Comparison of ENCODE assay signal across 1 cellular context in genomic region chrX:69503835-69504625, GRCh38.
A peak's percentile ranks its signal among the peaks of the same experiment; 100 is the strongest.
TF ChIP-seq lines count a peak whose summit lies in the region.

NALF2 (plus strand) TSS chrX:69504326; CDS start chrX:69505283, 957 bp downstream.

TF ChIP-seq in HepG2, 621 proteins besides CTCF, POLR2A, EP300 and RAD21 (continued from another document and continues in another):
- TF ChIP-seq SIN3A (IDR thresholded peaks at IDR 0.05; ENCODE audit: borderline replicate concordance, low read depth, low read length) (peak; percentile 76; the same call in 1 of the 2 replicates), STAT6 (CRISPR knock-in tag; IDR thresholded peaks at IDR 0.05; ENCODE audit: borderline replicate concordance) (no peak), THAP11 (CRISPR knock-in tag; IDR thresholded peaks at IDR 0.05) (peak; percentile 8; the same call in 1 of the 2 replicates), ZNF564 (CRISPR knock-in tag; IDR thresholded peaks at IDR 0.05) (0 out of 2 replicates have a peak, but pooled peaks have one; percentile 13), ZNF160 (CRISPR knock-in tag; IDR thresholded peaks at IDR 0.05) (0 out of 2 replicates have a peak, but pooled peaks have one; percentile 7), POLR2G (IDR thresholded peaks at IDR 0.05; ENCODE audit: low read depth, low read length) (peak; percentile 65; the same call in 1 of the 2 replicates), ZBTB7B (CRISPR knock-in tag; IDR thresholded peaks at IDR 0.05) (no peak), GABPA (IDR thresholded peaks at IDR 0.05; ENCODE audit: low read depth, low read length) (no peak), GABPA (CRISPR knock-in tag; IDR thresholded peaks at IDR 0.05; ENCODE audit: low read depth) (0 out of 2 replicates have a peak, but pooled peaks have one; percentile 13), SSRP1 (CRISPR knock-in tag; IDR thresholded peaks at IDR 0.05) (no peak), YEATS4 (CRISPR knock-in tag; IDR thresholded peaks at IDR 0.05; ENCODE audit: borderline replicate concordance) (0 out of 2 replicates have a peak, but pooled peaks have one; percentile 36), ZFAT (CRISPR knock-in tag; conservative IDR thresholded peaks at IDR 0.05) (no peak), TFDP1 (CRISPR knock-in tag; IDR thresholded peaks at IDR 0.05; ENCODE audit: borderline replicate concordance) (peak; percentile 43; the same call in 1 of the 2 replicates), ZNF776 (CRISPR knock-in tag; IDR thresholded peaks at IDR 0.05) (0 out of 2 replicates have a peak, but pooled peaks have one; percentile 20), ZFX (CRISPR knock-in tag; IDR thresholded peaks at IDR 0.05; ENCODE audit: low read depth) (peak; percentile 3; the same call in 1 of the 2 replicates), ZNF230 (CRISPR knock-in tag; IDR thresholded peaks at IDR 0.05) (0 out of 2 replicates have a peak, but pooled peaks have one; percentile 7), UBTF (CRISPR knock-in tag; IDR thresholded peaks at IDR 0.05) (peak; percentile 76; the same call in 1 of the 2 replicates), ZFP91 (CRISPR knock-in tag; IDR thresholded peaks at IDR 0.05; ENCODE audit: borderline replicate concordance) (no peak), MYPOP (CRISPR knock-in tag; IDR thresholded peaks at IDR 0.05) (peak; percentile 75), ZNF800 (CRISPR knock-in tag; IDR thresholded peaks at IDR 0.05) (peak; percentile 33; the same call in 1 of the 2 replicates), ZFY (CRISPR knock-in tag; IDR thresholded peaks at IDR 0.05) (peak; percentile 49; the same call in 1 of the 2 replicates), RBFOX2 (IDR thresholded peaks at IDR 0.05; ENCODE audit: low read depth, low read length) (peak; percentile 61), ZNF281 (CRISPR knock-in tag; IDR thresholded peaks at IDR 0.05; ENCODE audit: borderline replicate concordance) (peak; percentile 70; the same call in 1 of the 2 replicates), REST (IDR thresholded peaks at IDR 0.05; ENCODE audit: borderline replicate concordance in 1 of 2, low read depth in 1 of 2, low read length in 2 of 2) (peak; percentile 60 to 90), ZNF235 (CRISPR knock-in tag; IDR thresholded peaks at IDR 0.05; ENCODE audit: borderline replicate concordance) (0 out of 2 replicates have a peak, but pooled peaks have one; percentile 24), TFDP2 (CRISPR knock-in tag; IDR thresholded peaks at IDR 0.05) (0 out of 2 replicates have a peak, but pooled peaks have one; percentile 37)
